In the genomic region with DNA sequence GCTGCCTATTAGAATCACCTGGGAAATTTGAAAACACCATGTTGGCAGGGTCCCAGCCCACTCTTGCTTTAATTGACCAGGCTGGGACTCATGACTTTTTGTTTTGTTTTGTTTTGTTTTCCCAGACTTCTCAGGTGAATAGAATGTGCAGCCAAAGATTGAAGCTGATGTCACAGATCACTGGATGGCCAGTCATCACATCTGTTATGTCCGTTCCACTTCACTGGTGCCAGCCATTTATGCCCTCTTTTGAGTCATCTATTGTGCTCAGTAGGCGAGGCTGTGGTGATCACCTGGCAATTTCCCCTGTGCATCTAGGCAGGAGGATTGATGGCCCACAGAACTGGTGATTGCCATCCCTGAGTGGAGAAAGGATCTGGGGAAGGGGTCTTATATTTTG, we compare ENCODE assay signal across 14 cellular contexts.
DNase-seq lines count a peak whose midpoint lies in the region; ATAC-seq and TF ChIP-seq lines count a peak whose summit lies in the region.
"Had no signal": no experiment of that assay in that cellular context is flagged by ENCODE, and none has a peak within 500 bp of the region (broad histone marks: within the 10 kb centered on the region; RNA-seq: fewer than 3 reads in every experiment).

No MANE protein-coding gene starts in this region.

- DNase-seq in M059J (ENCODE audit: low read depth) (peak; percentile 1), OCI-LY7 (ENCODE audit: low spot score) (peak; percentile 21), DMS 273 treated with DMSO at 0.1 percent for 48 hours (lab: John Stamatoyannopoulos, UW) (no peak), mucosa of descending colon (no peak), PC-9 (no peak)
- no peak for DNase-seq in activated CD4-positive, alpha-beta memory T cell treated with anti-CD3 and anti-CD28 coated beads, Interleukin-2, amount 10 ng/mL, durations not matched to agents 7 days and 5 days
- DNase-seq: activated naive CD4-positive, alpha-beta T cell; foreskin keratinocyte; NCI-H1436; nucleus accumbens; stomach; WERI-Rb-1 had no signal

- H3K79me2 ChIP-seq in OCI-LY7 (ENCODE audit: insufficient read depth, low read depth, low read length), result no peaks in the 10 kb centered on the region
- no peaks in the 10 kb centered on the region for H3K79me2 ChIP-seq in PC-9 (ENCODE audit: low read depth)

- ATAC-seq in GM18858 (IDR thresholded peaks at IDR 0.05; ENCODE audit: unreplicated experiment) (peak; percentile 77), mucosa of descending colon (no peak)
- ATAC-seq: foreskin keratinocyte had no signal

- H3F3A ChIP-seq in PC-9 (ENCODE audit: insufficient read depth, low read depth), result no peaks in the 10 kb centered on the region

- intact Hi-C loops in OCI-LY7 (cut with micrococcal nuclease; ENCODE audit: unreplicated experiment) (no loop called here), mucosa of descending colon (cut with DNase I, micrococcal nuclease) (no loop called here), PC-9 (cut with micrococcal nuclease; ENCODE audit: unreplicated experiment) (no loop called here)

- no peaks in the 10 kb centered on the region for H3K4me1 Mint-ChIP-seq in activated CD4-positive, alpha-beta memory T cell treated with anti-CD3 and anti-CD28 coated beads, Interleukin-2, amount 10 ng/mL, durations not matched to agents 7 days and 5 days

- TF ChIP-seq CTCF in OCI-LY7 (conservative IDR thresholded peaks at IDR 0.05; ENCODE audit: low read length) (no peak), mucosa of descending colon (IDR thresholded peaks at IDR 0.05) (no peak), PC-9 (conservative IDR thresholded peaks at IDR 0.05) (no peak)

- no peak overlapping the region for H3K9ac ChIP-seq in BLaER1

- no peaks in the 10 kb centered on the region for H3K36me3 ChIP-seq in BLaER1
- no peaks in the 10 kb centered on the region for H3K36me3 ChIP-seq in OCI-LY7 (ENCODE audit: insufficient read depth, low read length)
- no peaks in the 10 kb centered on the region for H3K36me3 ChIP-seq in mucosa of descending colon (ENCODE audit: low read depth)
- no peaks in the 10 kb centered on the region for H3K36me3 ChIP-seq in PC-9 (ENCODE audit: low read depth)
- H3K36me3 ChIP-seq: stomach, WERI-Rb-1 had no signal

- H3K4me3 Mint-ChIP-seq in activated CD4-positive, alpha-beta memory T cell treated with anti-CD3 and anti-CD28 coated beads, Interleukin-2, amount 10 ng/mL, durations not matched to agents 7 days and 5 days, result no peak overlapping the region

- no peak overlapping the region for H2AFZ ChIP-seq in OCI-LY7 (ENCODE audit: low read length)
- no peak overlapping the region for H2AFZ ChIP-seq in PC-9

- H4K20me1 ChIP-seq in BLaER1 (no peaks in the 10 kb centered on the region), OCI-LY7 (ENCODE audit: insufficient read depth, low read length) (no peaks in the 10 kb centered on the region), PC-9 (ENCODE audit: insufficient read depth) (no peaks in the 10 kb centered on the region)

- no peaks in the 10 kb centered on the region for H3K27me3 Mint-ChIP-seq in activated CD4-positive, alpha-beta memory T cell treated with anti-CD3 and anti-CD28 coated beads, Interleukin-2, amount 10 ng/mL, durations not matched to agents 7 days and 5 days

- H3K9me2 ChIP-seq in OCI-LY7 (ENCODE audit: insufficient read depth, low read length) (no peaks in the 10 kb centered on the region), PC-9 (ENCODE audit: insufficient read depth) (no peaks in the 10 kb centered on the region)

- no peaks in the 10 kb centered on the region for H3K9me3 Mint-ChIP-seq in activated CD4-positive, alpha-beta memory T cell treated with anti-CD3 and anti-CD28 coated beads, Interleukin-2, amount 10 ng/mL, durations not matched to agents 7 days and 5 days

- H3K36me3 Mint-ChIP-seq in activated CD4-positive, alpha-beta memory T cell treated with anti-CD3 and anti-CD28 coated beads, Interleukin-2, amount 10 ng/mL, durations not matched to agents 7 days and 5 days (ENCODE audit: low read depth), result no peaks in the 10 kb centered on the region

- H3K4me2 ChIP-seq in BLaER1 (peak overlapping the region; percentile 67), OCI-LY7 (ENCODE audit: low read length) (no peak overlapping the region; the same call in 1 of the 2 replicates), PC-9 (no peak overlapping the region)

- POLR2A ChIA-PET in OCI-LY7 (lab: Charles Lee), result no interaction called here
- POLR2A ChIA-PET in PC-9 (lab: Charles Lee; ENCODE audit: unreplicated experiment), result no interaction called here
- POLR2A ChIA-PET in activated CD4-positive, alpha-beta memory T cell treated with anti-CD3 and anti-CD28 coated beads, Interleukin-2, amount 10 ng/mL, durations not matched to agents 7 days and 5 days (lab: Charles Lee), result no interaction called here

- no peaks in the 10 kb centered on the region for H3K9me3 ChIP-seq in BLaER1
- H3K9me3 ChIP-seq in OCI-LY7 (ENCODE audit: low read length), result no peaks in the 10 kb centered on the region
- H3K9me3 ChIP-seq in mucosa of descending colon, result no peaks in the 10 kb centered on the region
- H3K9me3 ChIP-seq in PC-9 (ENCODE audit: insufficient read depth, low read depth), result no peaks in the 10 kb centered on the region
- H3K9me3 ChIP-seq: stomach had no signal

- CTCF ChIA-PET in OCI-LY7 (lab: Charles Lee; ENCODE audit: unreplicated experiment), result no interaction called here
- CTCF ChIA-PET in PC-9 (lab: Charles Lee), result no interaction called here
- CTCF ChIA-PET in activated CD4-positive, alpha-beta memory T cell treated with anti-CD3 and anti-CD28 coated beads, Interleukin-2, amount 10 ng/mL, durations not matched to agents 7 days and 5 days (lab: Charles Lee), result no interaction called here

- H3K27ac ChIP-seq in BLaER1, result peak overlapping the region; percentile 62
- no peak overlapping the region for H3K27ac ChIP-seq in OCI-LY7 (ENCODE audit: low read depth, low read length, poor library complexity, severe bottlenecking)
- H3K27ac ChIP-seq in PC-9, result no peak overlapping the region
- H3K27ac ChIP-seq: foreskin keratinocyte, stomach, WERI-Rb-1 had no signal

- peaks cover 31% of the 10 kb centered on the region for H3K4me1 ChIP-seq in BLaER1
- no peaks in the 10 kb centered on the region for H3K4me1 ChIP-seq in OCI-LY7 (ENCODE audit: insufficient read depth, low read length, poor library complexity, severe bottlenecking)
- H3K4me1 ChIP-seq in mucosa of descending colon (ENCODE audit: low read depth), result no peaks in the 10 kb centered on the region
- no peaks in the 10 kb centered on the region for H3K4me1 ChIP-seq in PC-9 (replicated peaks; ENCODE audit: insufficient read depth)
- H3K4me1 ChIP-seq: foreskin keratinocyte, stomach had no signal

- no peaks in the 10 kb centered on the region for H3K27me3 ChIP-seq in BLaER1
- no peaks in the 10 kb centered on the region for H3K27me3 ChIP-seq in PC-9 (ENCODE audit: insufficient read depth, low read depth)
- H3K27me3 ChIP-seq: foreskin keratinocyte, stomach had no signal

- no peak overlapping the region for H3K27ac Mint-ChIP-seq in activated CD4-positive, alpha-beta memory T cell treated with anti-CD3 and anti-CD28 coated beads, Interleukin-2, amount 10 ng/mL, durations not matched to agents 7 days and 5 days

- H3K4me3 ChIP-seq in BLaER1 (no peak overlapping the region), OCI-LY7 (ENCODE audit: low read depth, low read length, poor library complexity, severe bottlenecking) (no peak overlapping the region), mucosa of descending colon (no peak overlapping the region), PC-9 (no peak overlapping the region)
- H3K4me3 ChIP-seq: stomach had no signal

- no TSS peak for BruUV-seq in OCI-LY7 (replicated peaks; lab: Mats Ljungman, UMichigan)
- no TSS peak for BruUV-seq in PC-9 (replicated peaks; lab: Mats Ljungman, UMichigan)

Comparison
In these comparisons a context has a peak if more than half of its experiments do, and no peak if none do; other contexts are left out.
1. DNase-seq: peak in M059J (single experiment) and OCI-LY7 (single experiment); none in DMS 273 treated with DMSO at 0.1 percent for 48 hours (single experiment), mucosa of descending colon (0 of 3), PC-9 (0 of 2) and activated CD4-positive, alpha-beta memory T cell treated with anti-CD3 and anti-CD28 coated beads, Interleukin-2, amount 10 ng/mL, durations not matched to agents 7 days and 5 days (single experiment).